8 cellular contexts compared by ENCODE assay signal in the genomic region with DNA sequence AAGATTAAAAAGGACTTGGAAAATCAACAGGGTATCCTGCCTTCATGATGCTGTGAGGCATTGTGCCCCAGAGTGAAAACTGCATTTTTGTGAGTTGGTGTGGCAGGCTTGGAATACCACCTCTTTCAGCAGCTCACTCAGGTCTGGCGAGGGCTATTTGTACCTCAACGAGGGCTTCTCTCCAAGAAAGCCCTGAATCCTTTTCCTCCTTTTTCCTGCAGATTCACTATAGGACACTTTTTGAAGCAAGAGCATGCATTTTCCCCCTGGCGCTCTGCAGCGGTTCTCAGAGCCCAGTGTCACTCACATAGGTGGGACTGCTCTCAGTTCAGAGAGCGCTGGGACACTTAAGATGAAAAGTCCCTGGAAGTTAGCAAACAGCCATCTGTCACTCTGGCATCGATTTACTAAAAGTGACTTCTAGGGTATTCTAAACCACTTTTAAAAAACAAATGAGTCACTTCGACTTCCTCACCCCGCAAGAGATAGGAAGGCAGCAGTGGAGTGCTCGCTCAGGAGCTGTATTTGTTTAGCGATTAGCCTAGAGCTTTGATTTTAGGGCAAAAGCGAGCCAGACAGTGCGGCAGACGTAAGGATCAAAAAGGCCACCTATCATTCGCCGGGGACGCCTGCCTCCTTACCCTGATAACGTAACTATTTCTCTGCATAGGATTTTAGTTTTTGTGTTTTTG. TPM values are rescaled to one million over a fixed set of nuclear protein-coding genes. Genes with fewer than 3 reads are reported as not detected.
DNase-seq lines count a peak whose midpoint lies in the region; ATAC-seq and TF ChIP-seq lines count a peak whose summit lies in the region.

No MANE protein-coding gene starts in this region.

- H3K36me3 ChIP-seq in left ventricle myocardium inferior (no peaks in the 10 kb centered on the region), suprapubic skin (no peaks in the 10 kb centered on the region)

- peaks cover 23% of the 10 kb centered on the region for H3K9me3 ChIP-seq in left ventricle myocardium inferior (replicated peaks)
- peaks cover 9% of the 10 kb centered on the region for H3K9me3 ChIP-seq in suprapubic skin

- H3K4me1 Mint-ChIP-seq in activated naive CD8-positive, alpha-beta T cell (ENCODE audit: low read depth): peaks cover 23% of the 10 kb centered on the region

- ATAC-seq in GM19463 (IDR thresholded peaks at IDR 0.05; ENCODE audit: unreplicated experiment) (no peak), HG02970 (IDR thresholded peaks at IDR 0.05; ENCODE audit: low FRiP score, unreplicated experiment) (no peak), GM18861 (IDR thresholded peaks at IDR 0.05; ENCODE audit: unreplicated experiment) (no peak)

- TF ChIP-seq CTCF in left ventricle myocardium inferior (IDR thresholded peaks at IDR 0.05; ENCODE audit: borderline replicate concordance): no peak
- no peak for TF ChIP-seq CTCF in suprapubic skin (IDR thresholded peaks at IDR 0.05)

- peaks cover 25% of the 10 kb centered on the region for H3K4me1 ChIP-seq in left ventricle myocardium inferior
- peaks cover 27% of the 10 kb centered on the region for H3K4me1 ChIP-seq in suprapubic skin

- intact Hi-C loops in left ventricle myocardium inferior (cut with micrococcal nuclease) (no loop called here), cardiac septum (cut with DNase I) (no loop called here)

- peaks cover 5% of the 10 kb centered on the region for H3K36me3 Mint-ChIP-seq in activated naive CD8-positive, alpha-beta T cell

- no peak for TF ChIP-seq POLR2A in suprapubic skin (IDR thresholded peaks at IDR 0.05)

- no peak for TF ChIP-seq EP300 in suprapubic skin (IDR thresholded peaks at IDR 0.05)

- H3K4me3 ChIP-seq in left ventricle myocardium inferior (peak overlapping the region; percentile 62), suprapubic skin (peak overlapping the region; percentile 63)

- H3K27me3 ChIP-seq in left ventricle myocardium inferior (ENCODE audit: low read depth) (peaks cover 95% of the 10 kb centered on the region), suprapubic skin (peaks cover 69% of the 10 kb centered on the region)

- peaks cover 44% of the 10 kb centered on the region for H3K27me3 Mint-ChIP-seq in activated naive CD8-positive, alpha-beta T cell

- peak overlapping the region; percentile 88 for H3K4me3 Mint-ChIP-seq in activated naive CD8-positive, alpha-beta T cell

- DNase-seq in left ventricle myocardium inferior (no peak), cardiac septum (ENCODE audit: low spot score) (no peak), kidney tubule cell (ENCODE audit: low spot score) (peak; percentile 20), suprapubic skin (ENCODE audit: low spot score in 2 of 2) (no peak)

- peaks cover 20% of the 10 kb centered on the region for H3K9me3 Mint-ChIP-seq in activated naive CD8-positive, alpha-beta T cell (ENCODE audit: low read depth)

- no peak overlapping the region for H3K27ac Mint-ChIP-seq in activated naive CD8-positive, alpha-beta T cell

- WGBS in suprapubic skin: 6% methylated on average over 17 of the region's 17 CpGs

- H3K27ac ChIP-seq in left ventricle myocardium inferior (replicated peaks) (no peak overlapping the region), suprapubic skin (no peak overlapping the region)

RNA-seq across cellular contexts. Expression of a gene that starts 0.8 kb away (rescaled TPM):
- total RNA-seq in left ventricle myocardium inferior (not detected), cardiac septum (not detected), suprapubic skin (1 to 10 TPM in 3 of 4 donors, under 1 TPM in 1; 0.97 to 5.5 (median 2.9) TPM)
